ENCODE assay signal across 1 cellular context in genomic region chr16:75559564-75560372, GRCh38.
TF ChIP-seq lines count a peak whose summit lies in the region.

No MANE protein-coding gene starts in this region.

TF ChIP-seq in K562, 482 proteins besides CTCF, POLR2A, EP300 and RAD21 (continued from another document and continues in another):
- TF ChIP-seq CTCFL (IDR thresholded peaks at IDR 0.05; ENCODE audit: borderline replicate concordance, insufficient read depth, low read depth, low read length, poor library complexity, severe bottlenecking) (no peak), FOXK1 (CRISPR knock-in tag; IDR thresholded peaks at IDR 0.05; ENCODE audit: borderline replicate concordance) (no peak), ZBTB5 (IDR thresholded peaks at IDR 0.05) (no peak), RBM17 (IDR thresholded peaks at IDR 0.05; ENCODE audit: borderline replicate concordance, low read depth, low read length) (no peak), MAX (CRISPR knock-in tag; IDR thresholded peaks at IDR 0.05) (no peak), CGGBP1 (CRISPR knock-in tag; IDR thresholded peaks at IDR 0.05) (0 out of 2 replicates have a peak, but pooled peaks have one; percentile 12), POLR2B (IDR thresholded peaks at IDR 0.05; ENCODE audit: low read depth, partially characterized antibody) (peak; percentile 57), POLR2AphosphoS2 (IDR thresholded peaks at IDR 0.05; ENCODE audit: low read length) (peak; percentile 55; the same call in 1 of the 2 replicates), CEBPG (CRISPR knock-in tag; IDR thresholded peaks at IDR 0.05) (no peak), CEBPG (tag; conservative IDR thresholded peaks at IDR 0.05 in 1 of 2, IDR thresholded peaks at IDR 0.05 in 1 of 2) (no peak), AFF1 (IDR thresholded peaks at IDR 0.05; ENCODE audit: low read depth in 1 of 2, partially characterized antibody in 2 of 2) (no peak), UBTF (IDR thresholded peaks at IDR 0.05; ENCODE audit: borderline replicate concordance in 1 of 2, low read depth in 2 of 2, low read length in 2 of 2) (no peak), ILF3 (IDR thresholded peaks at IDR 0.05; ENCODE audit: borderline replicate concordance) (no peak), ZNF3 (CRISPR knock-in tag; IDR thresholded peaks at IDR 0.05) (no peak), ZNF398 (CRISPR knock-in tag; IDR thresholded peaks at IDR 0.05) (no peak), CC2D1A (IDR thresholded peaks at IDR 0.05) (no peak), ZNF165 (CRISPR knock-in tag; IDR thresholded peaks at IDR 0.05; ENCODE audit: borderline replicate concordance) (no peak), PHF20 (IDR thresholded peaks at IDR 0.05; ENCODE audit: partially characterized antibody) (no peak), MTA3 (IDR thresholded peaks at IDR 0.05; ENCODE audit: borderline replicate concordance) (no peak; the same call in 1 of the 2 replicates), ZBTB1 (CRISPR knock-in tag; IDR thresholded peaks at IDR 0.05; ENCODE audit: borderline replicate concordance, low read depth) (no peak), MEIS2 (IDR thresholded peaks at IDR 0.05; ENCODE audit: partially characterized antibody) (peak; percentile 16), TCF15 (CRISPR knock-in tag; IDR thresholded peaks at IDR 0.05) (no peak), BDP1 (IDR thresholded peaks at IDR 0.05; ENCODE audit: insufficient read depth, insufficient read length) (no peak), SIN3B (IDR thresholded peaks at IDR 0.05; ENCODE audit: low read depth) (no peak), ELK3 (CRISPR knock-in tag; IDR thresholded peaks at IDR 0.05) (no peak), ZNF140 (CRISPR knock-in tag; IDR thresholded peaks at IDR 0.05) (no peak), ZNF584 (CRISPR knock-in tag; IDR thresholded peaks at IDR 0.05; ENCODE audit: low read depth) (no peak), SRSF7 (optimal IDR thresholded peaks at IDR 0.05; ENCODE audit: low read depth, low read length) (no peak), PREB (CRISPR knock-in tag; IDR thresholded peaks at IDR 0.05) (no peak), CREM (IDR thresholded peaks at IDR 0.05; ENCODE audit: low read depth) (peak; percentile 51), BCOR (IDR thresholded peaks at IDR 0.05) (no peak; the same call in 1 of the 2 replicates)
